11 cellular contexts compared by ENCODE assay signal in genomic region chrX:69028006-69028760, GRCh38.
A peak's percentile ranks its signal among the peaks of the same experiment; 100 is the strongest.
DNase-seq lines count a peak whose midpoint lies in the region; ATAC-seq and TF ChIP-seq lines count a peak whose summit lies in the region.
"Had no signal": no experiment of that assay in that cellular context is flagged by ENCODE, and none has a peak within 500 bp of the region (broad histone marks: within the 10 kb centered on the region; RNA-seq: fewer than 3 reads in every experiment).

No MANE protein-coding gene starts in this region.

- no peak overlapping the region for H3K4me3 Mint-ChIP-seq in activated CD4-positive, alpha-beta T cell treated with anti-CD3 and anti-CD28 coated beads for 36 hours

- no peaks in the 10 kb centered on the region for H3K36me3 ChIP-seq in RWPE2 (ENCODE audit: low read depth)
- no peaks in the 10 kb centered on the region for H3K36me3 ChIP-seq in subcutaneous abdominal adipose tissue (ENCODE audit: control insufficient read depth in 5 of 5, insufficient read depth in 5 of 5, low read length in 5 of 5)
- H3K36me3 ChIP-seq: neutrophil, thoracic aorta had no signal

- no peaks in the 10 kb centered on the region for H3K9me3 Mint-ChIP-seq in activated CD4-positive, alpha-beta T cell treated with anti-CD3 and anti-CD28 coated beads for 36 hours (ENCODE audit: low read depth)

- intact Hi-C loops in activated CD4-positive, alpha-beta T cell treated with anti-CD3 and anti-CD28 coated beads for 36 hours (cut with DNase I, micrococcal nuclease): no loop called here

- no peak overlapping the region for H3K9ac ChIP-seq in subcutaneous abdominal adipose tissue (ENCODE audit: low read length in 5 of 5)

- no peaks in the 10 kb centered on the region for H3K9me3 ChIP-seq in RWPE2 (ENCODE audit: severe bottlenecking)
- H3K9me3 ChIP-seq in subcutaneous abdominal adipose tissue (ENCODE audit: control insufficient read depth in 5 of 5, low read length in 5 of 5): peaks cover 0 to 4% (median 0%) of the 10 kb centered on the region in 5 donors
- H3K9me3 ChIP-seq: A549, neutrophil, thoracic aorta had no signal

- no peak overlapping the region for H3K27ac Mint-ChIP-seq in activated CD4-positive, alpha-beta T cell treated with anti-CD3 and anti-CD28 coated beads for 36 hours

- H3K4me1 Mint-ChIP-seq in activated CD4-positive, alpha-beta T cell treated with anti-CD3 and anti-CD28 coated beads for 36 hours: no peaks in the 10 kb centered on the region

- CTCF ChIA-PET in activated CD4-positive, alpha-beta T cell treated with anti-CD3 and anti-CD28 coated beads for 36 hours (lab: Charles Lee): interaction anchor here (0.6 kb wide), 1 partner anchor 443 kb away, joined by 3 read pairs; no protein-coding TSS in a partner anchor

- H3K4me3 ChIP-seq in RWPE2 (ENCODE audit: severe bottlenecking) (no peak overlapping the region), subcutaneous abdominal adipose tissue (ENCODE audit: low read depth in 1 of 5, low read length in 5 of 5) (no peak overlapping the region)
- H3K4me3 ChIP-seq: A549, thoracic aorta had no signal

- H3K4me1 ChIP-seq in RWPE2 (ENCODE audit: insufficient read depth, poor library complexity, severe bottlenecking) (peaks cover 57% of the 10 kb centered on the region), subcutaneous abdominal adipose tissue (ENCODE audit: control insufficient read depth in 5 of 5, insufficient read depth in 5 of 5, low read length in 5 of 5) (peaks cover 4 to 49% (median 21%) of the 10 kb centered on the region in 5 donors)

- H3K27me3 ChIP-seq in RWPE2 (ENCODE audit: insufficient read depth, poor library complexity, severe bottlenecking) (no peaks in the 10 kb centered on the region), subcutaneous abdominal adipose tissue (ENCODE audit: control insufficient read depth in 5 of 5, insufficient read depth in 4 of 5, low read length in 5 of 5) (peaks cover 0 to 14% (median 6%) of the 10 kb centered on the region in 5 donors)
- H3K27me3 ChIP-seq: neutrophil had no signal

- peak; percentile 5 for DNase-seq in activated CD4-positive, alpha-beta T cell treated with anti-CD3 and anti-CD28 coated beads for 36 hours
- no peak for DNase-seq in activated CD4-positive, alpha-beta T cell treated with anti-CD3 and anti-CD28 coated beads, Interleukin-2, amount 50 U/mL, for 48 hours
- DNase-seq in RWPE2 (ENCODE audit: low spot score): no peak
- DNase-seq in NCI-H446 (lab: John Stamatoyannopoulos, UW): no peak
- no peak for DNase-seq in NCI-H2107 treated with DMSO at 0.1 percent for 48 hours (lab: John Stamatoyannopoulos, UW; ENCODE audit: unreplicated experiment)
- DNase-seq in effector CD4-positive, alpha-beta T cell: no peak

- ATAC-seq in activated CD4-positive, alpha-beta T cell treated with anti-CD3 and anti-CD28 coated beads for 36 hours: no peak
- ATAC-seq in HG02981 (IDR thresholded peaks at IDR 0.05; ENCODE audit: unreplicated experiment): peak; percentile 90
- no peak for ATAC-seq in RWPE2 (ENCODE audit: low read depth)

- H3K27me3 Mint-ChIP-seq in activated CD4-positive, alpha-beta T cell treated with anti-CD3 and anti-CD28 coated beads for 36 hours: no peaks in the 10 kb centered on the region

- H3K36me3 Mint-ChIP-seq in activated CD4-positive, alpha-beta T cell treated with anti-CD3 and anti-CD28 coated beads for 36 hours (ENCODE audit: low read depth): no peaks in the 10 kb centered on the region

- TF ChIP-seq CTCF in RWPE2 (IDR thresholded peaks at IDR 0.05; ENCODE audit: poor library complexity, severe bottlenecking): no peak

- POLR2A ChIA-PET in activated CD4-positive, alpha-beta T cell treated with anti-CD3 and anti-CD28 coated beads for 36 hours (lab: Charles Lee): no interaction called here

- H3K27ac ChIP-seq in RWPE2 (ENCODE audit: poor library complexity, severe bottlenecking) (peak overlapping the region; percentile 95), subcutaneous abdominal adipose tissue (ENCODE audit: low read depth, low read length) (peak overlapping the region; percentile 60)
- H3K27ac ChIP-seq: neutrophil, thoracic aorta had no signal
